In genomic region chr12:17999174-17999801, GRCh38 we compare ENCODE assay signal across 25 cellular contexts.
DNase-seq lines count a peak whose midpoint lies in the region; ATAC-seq, FAIRE-seq and TF ChIP-seq lines count a peak whose summit lies in the region.
"Had no signal": no experiment of that assay in that cellular context is flagged by ENCODE, and none has a peak within 500 bp of the region (broad histone marks: within the 10 kb centered on the region; RNA-seq: fewer than 3 reads in every experiment).

No MANE protein-coding gene starts in this region.

- H4K20me1 ChIP-seq in HepG2 (ENCODE audit: insufficient read depth, low read length) = no peaks in the 10 kb centered on the region
- no peaks in the 10 kb centered on the region for H4K20me1 ChIP-seq in OCI-LY7 (ENCODE audit: insufficient read depth, low read length)
- H4K20me1 ChIP-seq: BLaER1 had no signal

- 1% methylated on average over 2 of the region's 2 CpGs for WGBS in HepG2 (ENCODE audit: low lambda C conversion rate)
- 38% methylated on average over 2 of the region's 2 CpGs for WGBS in right lobe of liver (ENCODE audit: insufficient coverage, low coverage, low lambda C conversion rate, missing lambda C conversion rate)

- no peak overlapping the region for H3K9ac ChIP-seq in HepG2 (ENCODE audit: insufficient read depth, low read depth, low read length)
- H3K9ac ChIP-seq: BLaER1 had no signal

- H3K79me2 ChIP-seq in HepG2 (ENCODE audit: insufficient read depth, low read length) (no peaks in the 10 kb centered on the region), OCI-LY7 (ENCODE audit: insufficient read depth, low read depth, low read length) (no peaks in the 10 kb centered on the region)

- H3K36me3 ChIP-seq in HepG2 (replicated peaks in 1 of 2; ENCODE audit: control insufficient read depth in 1 of 2, insufficient read depth in 2 of 2, low read length in 2 of 2) = no peaks in the 10 kb centered on the region
- H3K36me3 ChIP-seq in right lobe of liver = no peaks in the 10 kb centered on the region
- no peaks in the 10 kb centered on the region for H3K36me3 ChIP-seq in OCI-LY7 (ENCODE audit: insufficient read depth, low read length)
- H3K36me3 ChIP-seq: BE2C, BLaER1 had no signal

- H3K4me2 ChIP-seq in HepG2 (ENCODE audit: low read depth, low read length) = no peak overlapping the region
- no peak overlapping the region for H3K4me2 ChIP-seq in OCI-LY7 (ENCODE audit: low read length)
- H3K4me2 ChIP-seq: BLaER1 had no signal

- TF ChIP-seq CTCF in HepG2 (CRISPR knock-in tag; IDR thresholded peaks at IDR 0.05) = no peak
- TF ChIP-seq CTCF in right lobe of liver (IDR thresholded peaks at IDR 0.05) = no peak
- TF ChIP-seq CTCF in OCI-LY7 (conservative IDR thresholded peaks at IDR 0.05; ENCODE audit: low read length) = no peak

- POLR2A ChIA-PET in HepG2 (lab: Yijun Ruan, JAX) (no interaction called here), OCI-LY7 (lab: Charles Lee) (interaction anchor here (0.8 kb wide), 1 partner anchor 18 kb away, joined by 4 read pairs; no protein-coding TSS in a partner anchor)

- no peak for TF ChIP-seq POLR2A in HepG2 (IDR thresholded peaks at IDR 0.05; ENCODE audit: insufficient read depth in 1 of 2, low read depth in 2 of 2, low read length in 2 of 2)
- no peak for TF ChIP-seq POLR2A in right lobe of liver (IDR thresholded peaks at IDR 0.05)

- no peaks in the 10 kb centered on the region for H3K4me1 ChIP-seq in HepG2 (ENCODE audit: insufficient read depth, low read length)
- H3K4me1 ChIP-seq in right lobe of liver = no peaks in the 10 kb centered on the region
- no peaks in the 10 kb centered on the region for H3K4me1 ChIP-seq in OCI-LY7 (ENCODE audit: insufficient read depth, low read length, poor library complexity, severe bottlenecking)
- H3K4me1 ChIP-seq: BE2C, BLaER1 had no signal

- H3K27me3 ChIP-seq in HepG2 (ENCODE audit: control insufficient read depth in 1 of 2, insufficient read depth in 2 of 2, low read length in 2 of 2) (no peaks in the 10 kb centered on the region), right lobe of liver (no peaks in the 10 kb centered on the region)
- H3K27me3 ChIP-seq: BE2C, BLaER1 had no signal

- H3K9me3 ChIP-seq in HepG2 (ENCODE audit: low read length) (peaks cover 56% of the 10 kb centered on the region), right lobe of liver (no peaks in the 10 kb centered on the region), OCI-LY7 (ENCODE audit: low read length) (peaks cover 15% of the 10 kb centered on the region; the same call in 1 of the 2 replicates)
- H3K9me3 ChIP-seq: BE2C had no signal

- DNase-seq in DMS53 (lab: John Stamatoyannopoulos, UW) (peak; percentile 19), DMS53 treated with DMSO at 0.1 percent for 48 hours (lab: John Stamatoyannopoulos, UW; ENCODE audit: unreplicated experiment) (no peak), HepG2 (ENCODE audit: low spot score) (no peak), right lobe of liver (no peak), OCI-LY7 (ENCODE audit: low spot score) (peak; percentile 9), HTR-8/SVneo (ENCODE audit: insufficient read length, low spot score) (no peak)
- DNase-seq: 8988T; ACHN; BE2C; C1 segment of cervical spinal cord; CD4-positive, alpha-beta memory T cell; CD4-positive, CD25-positive, alpha-beta regulatory T cell; CD8-positive, alpha-beta memory T cell; COR-L47; DMS153; DMS79; DND-41; EL; GDM1 had no signal

- TF ChIP-seq EP300 in HepG2 (IDR thresholded peaks at IDR 0.05; ENCODE audit: low read depth in 2 of 2, low read length in 2 of 2) (no peak), HepG2 (CRISPR knock-in tag; IDR thresholded peaks at IDR 0.05; ENCODE audit: borderline replicate concordance) (no peak)

- no peak for ATAC-seq in HepG2
- no peak for ATAC-seq in right lobe of liver
- ATAC-seq in HG03139 (IDR thresholded peaks at IDR 0.05; ENCODE audit: unreplicated experiment) = no peak
- ATAC-seq: GM12878 had no signal

- in situ Hi-C loops in HepG2 (cut with HindIII; ENCODE audit: extremely low pct_ligation_motif_present, low pct_unique_long_range_greater_than_20kb) = no loop called here

- intact Hi-C loops in HepG2 (cut with micrococcal nuclease; ENCODE audit: unreplicated experiment) = no loop called here
- intact Hi-C loops in right lobe of liver (cut with DNase I) = no loop called here
- intact Hi-C loops in OCI-LY7 (cut with micrococcal nuclease; ENCODE audit: unreplicated experiment) = no loop called here

- 0 out of 2 replicates have a peak, but pooled peaks cover 4% of the 10 kb centered on the region for H3K9me2 ChIP-seq in OCI-LY7 (ENCODE audit: insufficient read depth, low read length)

- BruUV-seq in HepG2 (replicated peaks; lab: Mats Ljungman, UMichigan) = no TSS peak
- BruUV-seq in OCI-LY7 (replicated peaks; lab: Mats Ljungman, UMichigan) = no TSS peak

- FAIRE-seq in HepG2 (lab: Jason Lieb, UNC) (no peak), HTR-8/SVneo (lab: Jason Lieb, UNC) (no peak)
- FAIRE-seq: A204.1, GM12878, GM12892, GM18507 had no signal

- no peak overlapping the region for H3K4me3 ChIP-seq in HepG2 (replicated peaks in 1 of 3; ENCODE audit: insufficient read depth in 1 of 3, low read depth in 2 of 3, low read length in 3 of 3)
- H3K4me3 ChIP-seq in right lobe of liver = no peak overlapping the region
- H3K4me3 ChIP-seq in OCI-LY7 (ENCODE audit: low read depth, low read length, poor library complexity, severe bottlenecking) = no peak overlapping the region
- H3K4me3 ChIP-seq: BLaER1, GM12878 had no signal

- no peak for TF ChIP-seq RAD21 in HepG2 (CRISPR knock-in tag; IDR thresholded peaks at IDR 0.05)

- H3K27ac ChIP-seq in HepG2 (ENCODE audit: extremely low read length, insufficient read depth, low read length) = no peak overlapping the region
- no peak overlapping the region for H3K27ac ChIP-seq in right lobe of liver
- H3K27ac ChIP-seq in OCI-LY7 (ENCODE audit: low read depth, low read length, poor library complexity, severe bottlenecking) = no peak overlapping the region
- H3K27ac ChIP-seq: BLaER1 had no signal

- no peak overlapping the region for H2AFZ ChIP-seq in HepG2 (ENCODE audit: low read length)
- no peak overlapping the region for H2AFZ ChIP-seq in OCI-LY7 (ENCODE audit: low read length)

- CTCF ChIA-PET in HepG2 (lab: Yijun Ruan, JAX; ENCODE audit: low intra/inter-chr PET ratio, low total read pairs) = no interaction called here
- CTCF ChIA-PET in OCI-LY7 (lab: Charles Lee; ENCODE audit: unreplicated experiment) = no interaction called here

TF ChIP-seq in HepG2, 621 proteins besides CTCF, POLR2A, EP300 and RAD21:
- TF ChIP-seq ZNF160 (CRISPR knock-in tag; IDR thresholded peaks at IDR 0.05) (peak; percentile 97), MAX (IDR thresholded peaks at IDR 0.05) (no peak)
TF ChIP-seq in HepG2: peak in this region for 1.

Comparison
In these comparisons a context has a peak if more than half of its experiments do, and no peak if none do; other contexts are left out.
1. DNase-seq: peak in DMS53 (single experiment) and OCI-LY7 (single experiment); none in DMS53 treated with DMSO at 0.1 percent for 48 hours (single experiment), HepG2 (single experiment), right lobe of liver (0 of 3) and HTR-8/SVneo (single experiment).